Comparison of ENCODE assay signal across 27 cellular contexts in the genomic region with DNA sequence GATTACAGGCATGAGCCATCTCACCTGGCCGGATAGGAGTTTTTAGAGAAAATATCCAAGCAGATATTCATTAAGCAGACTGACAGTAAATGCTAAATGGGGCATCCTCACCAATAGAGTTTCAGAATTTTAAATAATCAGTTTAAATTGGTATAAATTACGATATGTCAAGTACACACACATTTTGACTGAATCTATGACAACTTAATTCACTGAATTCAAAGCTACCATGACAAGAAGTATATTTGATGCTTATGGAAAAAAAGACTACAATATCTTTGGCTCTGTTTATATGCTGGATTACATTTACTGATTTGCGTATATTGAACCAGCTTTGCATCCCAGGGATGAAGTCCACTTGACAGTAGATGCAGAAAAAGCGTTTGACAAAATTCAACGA.
DNase-seq lines count a peak whose midpoint lies in the region; TF ChIP-seq lines count a peak whose summit lies in the region.
"Had no signal": no experiment of that assay in that cellular context is flagged by ENCODE, and none has a peak within 500 bp of the region (broad histone marks: within the 10 kb centered on the region; RNA-seq: fewer than 3 reads in every experiment).

No MANE protein-coding gene starts in this region.

- H3K9ac ChIP-seq in neural cell (ENCODE audit: low read length): no peak overlapping the region
- H3K9ac ChIP-seq: BLaER1; BLaER1 treated with 17β-estradiol and CSF1 and Interleukin-3, amounts not matched to agents 10 nM and 100 nM had no signal

- H3K4me2 ChIP-seq in neural cell (ENCODE audit: low read length): no peak overlapping the region
- H3K4me2 ChIP-seq: A549; BLaER1; BLaER1 treated with 17β-estradiol and CSF1 and Interleukin-3, amounts not matched to agents 10 nM and 100 nM had no signal

- TF ChIP-seq EP300 in neural cell (conservative IDR thresholded peaks at IDR 0.05; ENCODE audit: poor library complexity, severe bottlenecking): peak; percentile 79

- no peaks in the 10 kb centered on the region for H3K36me3 ChIP-seq in neural cell (ENCODE audit: insufficient read depth, low read length)
- H3K36me3 ChIP-seq: BE2C; BLaER1; BLaER1 treated with 17β-estradiol and CSF1 and Interleukin-3, amounts not matched to agents 10 nM and 100 nM had no signal

- H4K20me1 ChIP-seq in neural cell (ENCODE audit: insufficient read depth): no peaks in the 10 kb centered on the region
- H4K20me1 ChIP-seq: BLaER1; BLaER1 treated with 17β-estradiol and CSF1 and Interleukin-3, amounts not matched to agents 10 nM and 100 nM had no signal

- TF ChIP-seq CTCF in neural cell (IDR thresholded peaks at IDR 0.05; ENCODE audit: poor library complexity, severe bottlenecking): no peak

- no peak overlapping the region for H2AFZ ChIP-seq in neural cell (ENCODE audit: low read depth, low read length)

- H3K4me3 ChIP-seq in neural cell (ENCODE audit: low read length): no peak overlapping the region
- H3K4me3 ChIP-seq: A549; BLaER1; BLaER1 treated with 17β-estradiol and CSF1 and Interleukin-3, amounts not matched to agents 10 nM and 100 nM had no signal

- no peaks in the 10 kb centered on the region for H3K27me3 ChIP-seq in neural cell (ENCODE audit: insufficient read depth, low read depth, low read length)
- H3K27me3 ChIP-seq: BE2C; BLaER1; BLaER1 treated with 17β-estradiol and CSF1 and Interleukin-3, amounts not matched to agents 10 nM and 100 nM had no signal

- H3K27ac ChIP-seq in neural cell (ENCODE audit: low read length): no peak overlapping the region
- H3K27ac ChIP-seq: 22Rv1; A549; BLaER1; BLaER1 treated with 17β-estradiol and CSF1 and Interleukin-3, amounts not matched to agents 10 nM and 100 nM; C4-2B had no signal

- H3F3A ChIP-seq in neural cell (ENCODE audit: insufficient read depth, low read length, poor library complexity, severe bottlenecking): no peaks in the 10 kb centered on the region

- no peak for TF ChIP-seq RAD21 in neural cell (conservative IDR thresholded peaks at IDR 0.05)

- no peak for DNase-seq in H4 (ENCODE audit: low spot score)
- DNase-seq: 8988T; ACHN; AML-193; BE2C; C1 segment of cervical spinal cord; Caco-2; Calu3; CD4-positive, alpha-beta memory T cell; CD4-positive, alpha-beta T cell; CD4-positive, CD25-positive, alpha-beta regulatory T cell; CD8-positive, alpha-beta memory T cell; CD8-positive, alpha-beta T cell; COR-L47; DMS 273 treated with DMSO at 0.1 percent for 48 hours; DMS153; DMS53; DMS79; DMS79 treated with DMSO at 0.1 percent for 48 hours; DND-41; EL had no signal

- no peaks in the 10 kb centered on the region for H3K79me2 ChIP-seq in neural cell (replicated peaks; ENCODE audit: insufficient read depth, low read length)

- no peaks in the 10 kb centered on the region for H3K9me3 ChIP-seq in neural cell (ENCODE audit: low read length)
- H3K9me3 ChIP-seq: A549; BE2C; BLaER1; BLaER1 treated with 17β-estradiol and CSF1 and Interleukin-3, amounts not matched to agents 10 nM and 100 nM; Caco-2 had no signal

- no peaks in the 10 kb centered on the region for H3K9me2 ChIP-seq in neural cell (ENCODE audit: insufficient read depth, low read length)

TF ChIP-seq in neural cell, 6 proteins besides CTCF, POLR2A, EP300 and RAD21:
- peak; percentile 57 for TF ChIP-seq POLR2AphosphoS5 (IDR thresholded peaks at IDR 0.05)
- no peak for TF ChIP-seq SMC3 (conservative IDR thresholded peaks at IDR 0.05; ENCODE audit: poor library complexity)
